8 cellular contexts compared by ENCODE assay signal in genomic region chr4:147617173-147617840, GRCh38. TPM values are rescaled to one million over a fixed set of nuclear protein-coding genes. Genes with fewer than 3 reads are reported as not detected.
DNase-seq lines count a peak whose midpoint lies in the region; ATAC-seq and TF ChIP-seq lines count a peak whose summit lies in the region.

Gene TMEM184C, plus strand, starts transcription at chr4:147617397. Its CDS starts 560 bp downstream, at chr4:147617957.

- peaks cover 10% of the 10 kb centered on the region for H3K36me3 Mint-ChIP-seq in activated naive CD4-positive, alpha-beta T cell treated with anti-CD3 and anti-CD28 coated beads, Interleukin-2, amount 50 U/mL, for 24 hours

- ATAC-seq in HG02588 (IDR thresholded peaks at IDR 0.05; ENCODE audit: unreplicated experiment) = peak; percentile 100
- peak; percentile 100 for ATAC-seq in SK-N-SH treated with all-trans-retinoic acid at 6 μM for 48 hours

- TF ChIP-seq CTCF in GM06990 (IDR thresholded peaks at IDR 0.05; ENCODE audit: insufficient read depth, low read length, poor library complexity, severe bottlenecking) (no peak), suprapubic skin (IDR thresholded peaks at IDR 0.05) (no peak)

- peak within 1 kb of the TSS; percentile 71 for H3K27ac ChIP-seq in suprapubic skin

- H3K27ac Mint-ChIP-seq in activated naive CD4-positive, alpha-beta T cell treated with anti-CD3 and anti-CD28 coated beads, Interleukin-2, amount 50 U/mL, for 24 hours = peak within 1 kb of the TSS; percentile 97

- H3K4me3 ChIP-seq in GM06990 (replicated peaks; ENCODE audit: low read depth, low read length) = peak within 1 kb of the TSS; percentile 98
- H3K4me3 ChIP-seq in suprapubic skin = peak within 1 kb of the TSS; percentile 62

- no peaks in the 10 kb centered on the region for H3K27me3 ChIP-seq in GM06990 (replicated peaks; ENCODE audit: control insufficient read depth, insufficient read depth, low read length)
- H3K27me3 ChIP-seq in suprapubic skin = no peaks in the 10 kb centered on the region

- H3K36me3 ChIP-seq in GM06990 (ENCODE audit: control insufficient read depth, insufficient read depth, low read length) = no peaks in the 10 kb centered on the region
- H3K36me3 ChIP-seq in suprapubic skin = no peaks in the 10 kb centered on the region

- no peak for TF ChIP-seq EP300 in suprapubic skin (IDR thresholded peaks at IDR 0.05)

- DNase-seq in GM06990 (ENCODE audit: extremely low read depth, insufficient read length) = peak; percentile 94
- peak; percentile 93 for DNase-seq in NCI-H1092 (lab: John Stamatoyannopoulos, UW)
- DNase-seq in globus pallidus (ENCODE audit: low spot score) = peak; percentile 97
- DNase-seq in nucleus accumbens (lab: John Stamatoyannopoulos, UW) = peak; percentile 62 to 99 (median 96)
- DNase-seq in suprapubic skin (ENCODE audit: low spot score in 2 of 2) = peak; percentile 99

- H3K4me1 Mint-ChIP-seq in activated naive CD4-positive, alpha-beta T cell treated with anti-CD3 and anti-CD28 coated beads, Interleukin-2, amount 50 U/mL, for 24 hours = peaks cover 31% of the 10 kb centered on the region

- peak within 1 kb of the TSS; percentile 98 for H3K4me3 Mint-ChIP-seq in activated naive CD4-positive, alpha-beta T cell treated with anti-CD3 and anti-CD28 coated beads, Interleukin-2, amount 50 U/mL, for 24 hours

- no peaks in the 10 kb centered on the region for H3K9me3 ChIP-seq in suprapubic skin

- H3K27me3 Mint-ChIP-seq in activated naive CD4-positive, alpha-beta T cell treated with anti-CD3 and anti-CD28 coated beads, Interleukin-2, amount 50 U/mL, for 24 hours = no peaks in the 10 kb centered on the region

- no peaks in the 10 kb centered on the region for H3K9me3 Mint-ChIP-seq in activated naive CD4-positive, alpha-beta T cell treated with anti-CD3 and anti-CD28 coated beads, Interleukin-2, amount 50 U/mL, for 24 hours

- WGBS in suprapubic skin = under 1% methylated on average over 36 of the region's 37 CpGs

- peaks cover 37% of the 10 kb centered on the region for H3K4me1 ChIP-seq in suprapubic skin

- TF ChIP-seq POLR2A in suprapubic skin (IDR thresholded peaks at IDR 0.05) = peak in 1 of 2 donors; percentile 29

TF ChIP-seq in SK-N-SH treated with all-trans-retinoic acid at 6 μM for 48 hours, 23 proteins besides CTCF, POLR2A, EP300 and RAD21:
- no peak for TF ChIP-seq ZFP30 (CRISPR knock-in tag; IDR thresholded peaks at IDR 0.05)
- TF ChIP-seq SNAI2 (CRISPR knock-in tag; IDR thresholded peaks at IDR 0.05) = peak; percentile 64; the same call in 1 of the 2 replicates
TF ChIP-seq in SK-N-SH treated with all-trans-retinoic acid at 6 μM for 48 hours: peak in this region for 1.

RNA-seq across cellular contexts. Expression of gene TMEM184C, which starts in this region (rescaled TPM):
- total RNA-seq in suprapubic skin = 10 to 100 TPM; 17.1 to 29.8 (median 21.1) TPM

Comparison
In these comparisons a context has a peak if more than half of its experiments do, and no peak if none do; other contexts are left out.
1. Peak in every context shown above with its lines: DNase-seq, ATAC-seq, H3K4me3 ChIP-seq and H3K27ac ChIP-seq.